In genomic region chr10:5219262-5219661, GRCh38 we compare ENCODE assay signal across 1 cellular context.
TF ChIP-seq lines count a peak whose summit lies in the region.

No MANE protein-coding gene starts in this region.

TF ChIP-seq in HepG2, 621 proteins besides CTCF, POLR2A, EP300 and RAD21 (continued from another document and continues in another):
- TF ChIP-seq ARID5B (CRISPR knock-in tag; IDR thresholded peaks at IDR 0.05) (peak; percentile 93), SAP130 (CRISPR knock-in tag; IDR thresholded peaks at IDR 0.05; ENCODE audit: low read depth) (0 out of 2 replicates have a peak, but pooled peaks have one; percentile 29), FOXA1 (IDR thresholded peaks at IDR 0.05) (no peak), FOXA1 (CRISPR knock-in tag; IDR thresholded peaks at IDR 0.05) (peak; percentile 35; the same call in 1 of the 2 replicates), ZNF503 (CRISPR knock-in tag; IDR thresholded peaks at IDR 0.05) (peak; percentile 61; the same call in 1 of the 2 replicates), SKIL (CRISPR knock-in tag; IDR thresholded peaks at IDR 0.05; ENCODE audit: borderline replicate concordance) (no peak), ZNF574 (CRISPR knock-in tag; IDR thresholded peaks at IDR 0.05) (0 out of 2 replicates have a peak, but pooled peaks have one; percentile 35), THRA (CRISPR knock-in tag; IDR thresholded peaks at IDR 0.05; ENCODE audit: borderline replicate concordance) (0 out of 2 replicates have a peak, but pooled peaks have one; percentile 51), MIXL1 (CRISPR knock-in tag; IDR thresholded peaks at IDR 0.05) (peak; percentile 54; the same call in 1 of the 2 replicates), TFE3 (CRISPR knock-in tag; IDR thresholded peaks at IDR 0.05) (0 out of 2 replicates have a peak, but pooled peaks have one; percentile 17), CSRNP1 (CRISPR knock-in tag; IDR thresholded peaks at IDR 0.05) (no peak), ZNF800 (CRISPR knock-in tag; IDR thresholded peaks at IDR 0.05) (no peak), ZMYM2 (CRISPR knock-in tag; IDR thresholded peaks at IDR 0.05) (peak; percentile 45; the same call in 1 of the 2 replicates), ZNF614 (CRISPR knock-in tag; IDR thresholded peaks at IDR 0.05; ENCODE audit: borderline replicate concordance) (0 out of 2 replicates have a peak, but pooled peaks have one; percentile 37), BRD4 (CRISPR knock-in tag; IDR thresholded peaks at IDR 0.05) (peak; percentile 34; the same call in 1 of the 2 replicates), CBFB (CRISPR knock-in tag; IDR thresholded peaks at IDR 0.05) (0 out of 2 replicates have a peak, but pooled peaks have one; percentile 42), ZNF646 (CRISPR knock-in tag; IDR thresholded peaks at IDR 0.05) (no peak), MED1 (CRISPR knock-in tag; IDR thresholded peaks at IDR 0.05) (peak; percentile 89), PITX1 (CRISPR knock-in tag; IDR thresholded peaks at IDR 0.05) (0 out of 2 replicates have a peak, but pooled peaks have one; percentile 22), TEAD3 (CRISPR knock-in tag; optimal IDR thresholded peaks at IDR 0.05; ENCODE audit: borderline replicate concordance) (peak; percentile 57), ZFX (CRISPR knock-in tag; IDR thresholded peaks at IDR 0.05; ENCODE audit: low read depth) (0 out of 2 replicates have a peak, but pooled peaks have one; percentile 21), NR2F2 (IDR thresholded peaks at IDR 0.05; ENCODE audit: borderline replicate concordance, low read depth) (peak; percentile 84), ESRRA (CRISPR knock-in tag; IDR thresholded peaks at IDR 0.05; ENCODE audit: low read depth) (peak; percentile 39; the same call in 1 of the 2 replicates), FOXA3 (CRISPR knock-in tag; IDR thresholded peaks at IDR 0.05) (peak; percentile 56), ZBTB21 (CRISPR knock-in tag; IDR thresholded peaks at IDR 0.05) (no peak), ZKSCAN5 (CRISPR knock-in tag; IDR thresholded peaks at IDR 0.05) (peak; percentile 95), SOX13 (IDR thresholded peaks at IDR 0.05) (no peak), SOX13 (CRISPR knock-in tag; conservative IDR thresholded peaks at IDR 0.05 in 1 of 2, IDR thresholded peaks at IDR 0.05 in 1 of 2) (peak in 1 of 2 experiments; percentile 80; a peak in 1 of 4 replicates)
